ENCODE assay signal across 22 cellular contexts in genomic region chr1:18404460-18404859, GRCh38.
DNase-seq lines count a peak whose midpoint lies in the region; ATAC-seq, FAIRE-seq and TF ChIP-seq lines count a peak whose summit lies in the region.
"Had no signal": no experiment of that assay in that cellular context is flagged by ENCODE, and none has a peak within 500 bp of the region (broad histone marks: within the 10 kb centered on the region; RNA-seq: fewer than 3 reads in every experiment).

No MANE protein-coding gene starts in this region.

- H3K4me2 ChIP-seq in GM23338 (no peak overlapping the region), K562 (ENCODE audit: insufficient read depth, low read length) (no peak overlapping the region)
- H3K4me2 ChIP-seq: A549; BLaER1 treated with 17β-estradiol and CSF1 and Interleukin-3, amounts not matched to agents 10 nM and 100 nM had no signal

- POLR2A ChIA-PET in K562 (lab: Yijun Ruan, JAX), result no interaction called here

- BruUV-seq in K562 (replicated peaks; lab: Mats Ljungman, UMichigan), result no TSS peak

- H3K27ac Mint-ChIP-seq in GM23338, result no peak overlapping the region
- H3K27ac Mint-ChIP-seq: B cell; CD4-positive, alpha-beta T cell; CD8-positive, alpha-beta T cell had no signal

- no peaks in the 10 kb centered on the region for H3K36me3 ChIP-seq in heart left ventricle
- H3K36me3 ChIP-seq in GM23338 (ENCODE audit: insufficient read depth), result no peaks in the 10 kb centered on the region
- H3K36me3 ChIP-seq in K562 (ENCODE audit: control insufficient read depth, insufficient read depth, low read length), result no peaks in the 10 kb centered on the region
- H3K36me3 ChIP-seq: BLaER1 treated with 17β-estradiol and CSF1 and Interleukin-3, amounts not matched to agents 10 nM and 100 nM had no signal

- H3K4me1 Mint-ChIP-seq in GM23338, result peaks cover 42% of the 10 kb centered on the region
- H3K4me1 Mint-ChIP-seq: B cell had no signal

- 54 to 81% (median 64%) methylated on average over 2 to 3 of the region's 3 CpGs for WGBS in heart left ventricle, 4 donors
- 2% methylated on average over 3 of the region's 3 CpGs for WGBS in K562 (ENCODE audit: insufficient coverage, low coverage, missing lambda C conversion rate)

- no peak overlapping the region for H3K9ac ChIP-seq in K562 (ENCODE audit: insufficient read depth in 1 of 2, low read depth in 2 of 2, low read length in 2 of 2)
- H3K9ac ChIP-seq: BLaER1 treated with 17β-estradiol and CSF1 and Interleukin-3, amounts not matched to agents 10 nM and 100 nM had no signal

- FAIRE-seq in K562 (lab: Jason Lieb, UNC), result no peak
- FAIRE-seq: A549, D721Med, G401.6, GM12891, GM19239 had no signal

- H3K79me2 ChIP-seq in GM23338 (replicated peaks; ENCODE audit: insufficient read depth) (no peaks in the 10 kb centered on the region), K562 (ENCODE audit: control insufficient read depth, insufficient read depth, low read length) (no peaks in the 10 kb centered on the region)

- H3K4me3 ChIP-seq in heart left ventricle (no peak overlapping the region), GM23338 (no peak overlapping the region), K562 (no peak overlapping the region)
- H3K4me3 ChIP-seq: A549; BLaER1 treated with 17β-estradiol and CSF1 and Interleukin-3, amounts not matched to agents 10 nM and 100 nM had no signal

- H3K9me2 ChIP-seq in GM23338 (ENCODE audit: insufficient read depth), result no peaks in the 10 kb centered on the region

- H3K4me1 ChIP-seq in heart left ventricle, result no peaks in the 10 kb centered on the region
- H3K4me1 ChIP-seq in GM23338 (ENCODE audit: insufficient read depth), result peaks cover 37% of the 10 kb centered on the region
- H3K4me1 ChIP-seq in K562 (replicated peaks in 1 of 2; ENCODE audit: control insufficient read depth in 2 of 2, insufficient read depth in 2 of 2, low read length in 2 of 2), result peaks cover 3 to 24% of the 10 kb centered on the region in 2 experiments; a peak in 4 of 5 replicates
- H3K4me1 ChIP-seq: A549; BLaER1 treated with 17β-estradiol and CSF1 and Interleukin-3, amounts not matched to agents 10 nM and 100 nM; Caco-2 had no signal

- no peak for TF ChIP-seq RAD21 in K562 (CRISPR knock-in tag; conservative IDR thresholded peaks at IDR 0.05 in 1 of 2, IDR thresholded peaks at IDR 0.05 in 1 of 2)

- H3K27me3 Mint-ChIP-seq in GM23338 (ENCODE audit: insufficient read depth, low read depth, poor library complexity), result peaks cover 20% of the 10 kb centered on the region

- CTCF ChIA-PET in K562 (lab: Yijun Ruan, JAX; ENCODE audit: low intra/inter-chr PET ratio), result no interaction called here

- TF ChIP-seq POLR2A in heart left ventricle (IDR thresholded peaks at IDR 0.05) (no peak), K562 (conservative IDR thresholded peaks at IDR 0.05) (no peak)

- ATAC-seq in heart left ventricle (no peak), GM23338 (no peak), K562 (no peak)
- ATAC-seq: A549; CD8-positive, alpha-beta T cell had no signal

- TF ChIP-seq EP300 in K562 (IDR thresholded peaks at IDR 0.05; ENCODE audit: low read length), result no peak

- intact Hi-C loops in cardiac septum (cut with DNase I) (no loop called here), heart left ventricle (cut with DNase I) (no loop called here), K562 (cut with micrococcal nuclease) (no loop called here)

- H3K9me3 Mint-ChIP-seq in GM23338, result peaks cover 9% of the 10 kb centered on the region; the same call in 2 of the 3 replicates
- H3K9me3 Mint-ChIP-seq: CD4-positive, alpha-beta T cell; CD8-positive, alpha-beta T cell had no signal

- no peak overlapping the region for H3K27ac ChIP-seq in heart left ventricle
- H3K27ac ChIP-seq in GM23338 (ENCODE audit: low read depth), result no peak overlapping the region
- H3K27ac ChIP-seq in K562 (ENCODE audit: extremely low read depth, low read depth, low read length), result no peak overlapping the region
- H3K27ac ChIP-seq: 22Rv1; A549; BLaER1 treated with 17β-estradiol and CSF1 and Interleukin-3, amounts not matched to agents 10 nM and 100 nM; C4-2B had no signal

- TF ChIP-seq CTCF in heart left ventricle (IDR thresholded peaks at IDR 0.05) (no peak), GM23338 (conservative IDR thresholded peaks at IDR 0.05; ENCODE audit: low read depth in 2 of 2) (no peak), K562 (IDR thresholded peaks at IDR 0.05 in 2 of 3, conservative IDR thresholded peaks at IDR 0.05 in 1 of 3; ENCODE audit: insufficient read depth in 2 of 3, low read depth in 1 of 3, low read length in 3 of 3) (no peak)

- H4K20me1 ChIP-seq in GM23338 (replicated peaks; ENCODE audit: insufficient read depth) (no peaks in the 10 kb centered on the region), K562 (replicated peaks; ENCODE audit: control insufficient read depth, insufficient read depth, low read length) (no peaks in the 10 kb centered on the region)

- H3K27me3 ChIP-seq in heart left ventricle, result peaks cover 0 to 62% (median 10%) of the 10 kb centered on the region in 9 donors
- H3K27me3 ChIP-seq in GM23338 (ENCODE audit: insufficient read depth), result no peaks in the 10 kb centered on the region
- H3K27me3 ChIP-seq in K562 (ENCODE audit: control insufficient read depth in 2 of 2, insufficient read depth in 2 of 2, low read length in 2 of 2), result peaks cover 0 to 14% of the 10 kb centered on the region in 2 experiments; a peak in 1 of 5 replicates
- H3K27me3 ChIP-seq: BLaER1 treated with 17β-estradiol and CSF1 and Interleukin-3, amounts not matched to agents 10 nM and 100 nM had no signal

- H3F3A ChIP-seq in GM23338 (replicated peaks; ENCODE audit: low read depth), result 0 out of 2 replicates have a peak, but pooled peaks cover 2% of the 10 kb centered on the region

- DNase-seq in cardiac septum (ENCODE audit: low spot score) (peak; percentile 44), heart left ventricle (no peak), GM23338 (ENCODE audit: low spot score) (no peak), K562 (ENCODE audit: extremely low read depth in 1 of 4, low spot score in 3 of 4) (no peak), amygdala (lab: John Stamatoyannopoulos, UW) (no peak), NOMO-1 (lab: John Stamatoyannopoulos, UW; ENCODE audit: unreplicated experiment in 2 of 2) (no peak)
- DNase-seq: AML-193; Caco-2; Calu3; CD4-positive, alpha-beta T cell; CD8-positive, alpha-beta T cell; DMS79 treated with DMSO at 0.1 percent for 48 hours; GF-D8 had no signal

- H3K4me3 Mint-ChIP-seq in GM23338, result no peak overlapping the region
- H3K4me3 Mint-ChIP-seq: B cell; CD4-positive, alpha-beta T cell; CD8-positive, alpha-beta T cell had no signal

- H3K36me3 Mint-ChIP-seq in GM23338 (ENCODE audit: low read depth), result peaks cover 2% of the 10 kb centered on the region; the same call in 1 of the 3 replicates
- H3K36me3 Mint-ChIP-seq: CD8-positive, alpha-beta T cell had no signal

- H3K9me3 ChIP-seq in heart left ventricle, result peaks cover 0 to 4% (median 0%) of the 10 kb centered on the region in 12 donors
- no peaks in the 10 kb centered on the region for H3K9me3 ChIP-seq in K562 (replicated peaks; ENCODE audit: control insufficient read depth, insufficient read depth, low read depth, low read length)
- H3K9me3 ChIP-seq: A549, Caco-2 had no signal

- in situ Hi-C loops in K562 (cut with MboI), result no loop called here

- H2AFZ ChIP-seq in GM23338 (no peak overlapping the region), K562 (ENCODE audit: low read depth, low read length) (peak overlapping the region; percentile 35; the same call in 1 of the 2 replicates)

- no peaks in the 10 kb centered on the region for H3K9me1 ChIP-seq in K562 (ENCODE audit: control insufficient read depth, insufficient read depth, low read length)

TF ChIP-seq in GM23338, 12 proteins besides CTCF, POLR2A, EP300 and RAD21:
- no peak for TF ChIP-seq ZNF114 (CRISPR knock-in tag; IDR thresholded peaks at IDR 0.05)
- no peak for TF ChIP-seq ETS1 (IDR thresholded peaks at IDR 0.05)
- no peak for TF ChIP-seq EZH2phosphoT487 (IDR thresholded peaks at IDR 0.05; ENCODE audit: unreplicated experiment)
- TF ChIP-seq NANOG (IDR thresholded peaks at IDR 0.05; ENCODE audit: borderline replicate concordance), result no peak
- no peak for TF ChIP-seq EZH2 (IDR thresholded peaks at IDR 0.05; ENCODE audit: low read depth, unreplicated experiment)
- TF ChIP-seq JUNB (IDR thresholded peaks at IDR 0.05; ENCODE audit: unreplicated experiment), result no peak
- no peak for TF ChIP-seq POLR2AphosphoS5 (IDR thresholded peaks at IDR 0.05; ENCODE audit: low read depth)
- TF ChIP-seq CREB1 (CRISPR knock-in tag; IDR thresholded peaks at IDR 0.05; ENCODE audit: low read depth), result no peak
- peak; percentile 84 for TF ChIP-seq ZNF331 (CRISPR knock-in tag; IDR thresholded peaks at IDR 0.05; ENCODE audit: low read depth)

TF ChIP-seq in K562, 482 proteins besides CTCF, POLR2A, EP300 and RAD21:
- TF ChIP-seq NFE2 (IDR thresholded peaks at IDR 0.05; ENCODE audit: low read depth), result peak; percentile 15; the same call in 1 of the 2 replicates
- 0 out of 2 replicates have a peak, but pooled peaks have one; percentile 34 for TF ChIP-seq SMAD3 (CRISPR knock-in tag; conservative IDR thresholded peaks at IDR 0.05)
- TF ChIP-seq PML (IDR thresholded peaks at IDR 0.05; ENCODE audit: low read length), result no peak
- peak; percentile 37; the same call in 1 of the 2 replicates for TF ChIP-seq ELF1 (tag; IDR thresholded peaks at IDR 0.05)
